In the genomic region with DNA sequence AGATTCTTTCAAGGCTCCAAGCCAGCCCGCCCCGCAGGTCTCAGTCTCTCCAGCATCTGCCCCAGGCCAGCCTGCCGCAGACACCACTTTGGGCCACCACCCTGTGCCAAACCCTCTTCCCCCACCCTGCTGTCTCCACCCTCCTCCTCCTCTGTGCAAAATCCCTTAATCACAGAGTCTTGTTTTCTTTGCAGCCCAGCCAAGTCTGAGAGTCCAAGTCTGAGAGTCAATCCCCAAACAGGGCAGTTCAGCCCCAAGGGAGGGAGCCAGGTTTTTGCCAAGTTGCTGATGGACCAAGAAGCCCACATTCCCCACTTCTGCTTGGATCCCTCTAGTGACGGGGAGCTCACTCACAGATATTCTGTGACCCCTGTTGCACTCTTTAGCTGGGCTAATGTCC, we compare ENCODE assay signal across 24 cellular contexts. TPM values are rescaled to one million over a fixed set of nuclear protein-coding genes. Genes with fewer than 3 reads are reported as not detected.
A peak's percentile ranks its signal among the peaks of the same experiment; 100 is the strongest.
DNase-seq lines count a peak whose midpoint lies in the region; ATAC-seq, FAIRE-seq and TF ChIP-seq lines count a peak whose summit lies in the region.
"Had no signal": no experiment of that assay in that cellular context is flagged by ENCODE, and none has a peak within 500 bp of the region (broad histone marks: within the 10 kb centered on the region; RNA-seq: fewer than 3 reads in every experiment).

No MANE protein-coding gene starts in this region.

- H2AFZ ChIP-seq in astrocyte (ENCODE audit: low read depth, low read length): no peak overlapping the region

- H3K9ac ChIP-seq in astrocyte (ENCODE audit: low read length): no peak overlapping the region

- H3K27me3 ChIP-seq in astrocyte (ENCODE audit: insufficient read depth, low read length): no peaks in the 10 kb centered on the region

- H3K9me3 ChIP-seq in astrocyte (ENCODE audit: insufficient read depth, low read depth, low read length): peaks cover 8% of the 10 kb centered on the region
- H3K9me3 ChIP-seq: neutrophil had no signal

- DNase-seq in Ammon's horn (ENCODE audit: low spot score) (peak; percentile 20), astrocyte (ENCODE audit: low read depth) (peak; percentile 82), foreskin fibroblast (peak; percentile 16 to 49), posterior vena cava (ENCODE audit: low spot score) (peak; percentile 92), GOT3 (lab: John Stamatoyannopoulos, UW) (no peak), GM13977 (ENCODE audit: low spot score) (no peak)
- no peak for DNase-seq in activated CD8-positive, alpha-beta memory T cell treated with anti-CD3 and anti-CD28 coated beads, Interleukin-2, amount 10 ng/mL, durations not matched to agents 7 days and 5 days
- DNase-seq: activated B cell treated with CpG ODN at 0.5 μM for 24 hours; activated naive CD4-positive, alpha-beta T cell; DMS53; HCEC 1CT; NCI-H1930; T-helper 1 cell had no signal

- intact Hi-C loops in posterior vena cava (cut with DNase I): no loop called here

- no peak for ATAC-seq in GM18511 (IDR thresholded peaks at IDR 0.05; ENCODE audit: unreplicated experiment)
- ATAC-seq in activated CD8-positive, alpha-beta memory T cell treated with anti-CD3 and anti-CD28 coated beads, Interleukin-2, amount 10 ng/mL, durations not matched to agents 7 days and 5 days: no peak

- H3K4me3 ChIP-seq in astrocyte (ENCODE audit: insufficient read depth, low read depth, low read length): no peak overlapping the region
- H3K4me3 ChIP-seq in foreskin fibroblast (ENCODE audit: low read depth in 1 of 2, low read length in 2 of 2): no peak overlapping the region
- H3K4me3 ChIP-seq: lung, smooth muscle cell had no signal

- H3K4me1 ChIP-seq in astrocyte (ENCODE audit: insufficient read depth, low read length): peaks cover 34% of the 10 kb centered on the region

- H3K27ac ChIP-seq in astrocyte (ENCODE audit: low read depth, low read length): no peak overlapping the region
- H3K27ac ChIP-seq: epithelial cell of prostate, HL-60, neutrophil had no signal

- peaks cover 36% of the 10 kb centered on the region for H3K36me3 Mint-ChIP-seq in astrocyte (ENCODE audit: low read depth, unreplicated experiment)
- H3K36me3 Mint-ChIP-seq in activated CD8-positive, alpha-beta memory T cell treated with anti-CD3 and anti-CD28 coated beads, Interleukin-2, amount 10 ng/mL, durations not matched to agents 7 days and 5 days: peaks cover 2% of the 10 kb centered on the region

- peak overlapping the region; percentile 12 for H3K4me3 Mint-ChIP-seq in astrocyte (ENCODE audit: unreplicated experiment)
- H3K4me3 Mint-ChIP-seq in activated CD8-positive, alpha-beta memory T cell treated with anti-CD3 and anti-CD28 coated beads, Interleukin-2, amount 10 ng/mL, durations not matched to agents 7 days and 5 days: no peak overlapping the region
- H3K4me3 Mint-ChIP-seq: activated B cell treated with CpG ODN at 0.5 μM for 24 hours; B cell; stimulated activated naive CD8-positive, alpha-beta T cell treated with anti-CD3 and anti-CD28 coated beads, Interleukin-15, Interleukin-2, amounts not matched to agents 100 ng/mL and 50 ng/mL, for 24 hours had no signal

- peaks cover 41% of the 10 kb centered on the region for H4K20me1 ChIP-seq in astrocyte (ENCODE audit: insufficient read depth, low read length)

- H3K9me3 Mint-ChIP-seq in astrocyte (ENCODE audit: unreplicated experiment): peaks cover 5% of the 10 kb centered on the region
- peaks cover 2% of the 10 kb centered on the region for H3K9me3 Mint-ChIP-seq in activated CD8-positive, alpha-beta memory T cell treated with anti-CD3 and anti-CD28 coated beads, Interleukin-2, amount 10 ng/mL, durations not matched to agents 7 days and 5 days (ENCODE audit: low read depth)
- H3K9me3 Mint-ChIP-seq: activated B cell treated with CpG ODN at 0.5 μM for 24 hours; stimulated activated naive CD8-positive, alpha-beta T cell treated with anti-CD3 and anti-CD28 coated beads, Interleukin-15, Interleukin-2, amounts not matched to agents 100 ng/mL and 50 ng/mL, for 24 hours had no signal

- peaks cover 11% of the 10 kb centered on the region for H3K4me1 Mint-ChIP-seq in astrocyte (ENCODE audit: low read depth, unreplicated experiment)
- H3K4me1 Mint-ChIP-seq in activated CD8-positive, alpha-beta memory T cell treated with anti-CD3 and anti-CD28 coated beads, Interleukin-2, amount 10 ng/mL, durations not matched to agents 7 days and 5 days: peaks cover 12% of the 10 kb centered on the region

- no peak for TF ChIP-seq CTCF in astrocyte (IDR thresholded peaks at IDR 0.05; ENCODE audit: insufficient read depth, low read depth, low read length)
- TF ChIP-seq CTCF in foreskin fibroblast (IDR thresholded peaks at IDR 0.05; ENCODE audit: low read depth, low read length): no peak
- no peak for TF ChIP-seq CTCF in GM13977 (IDR thresholded peaks at IDR 0.05; ENCODE audit: extremely low read depth, insufficient read depth, missing control alignments)

- in situ Hi-C loops in GM13977 (cut with MboI; ENCODE audit: low pct_unique_long_range_greater_than_20kb, low sequenced_read_pairs, unreplicated experiment): no loop called here

- H3K4me2 ChIP-seq in astrocyte (ENCODE audit: low read length): peak overlapping the region; percentile 66
- H3K4me2 ChIP-seq: smooth muscle cell had no signal

- H3K27me3 Mint-ChIP-seq in astrocyte (ENCODE audit: low read depth, unreplicated experiment): no peaks in the 10 kb centered on the region
- H3K27me3 Mint-ChIP-seq in activated CD8-positive, alpha-beta memory T cell treated with anti-CD3 and anti-CD28 coated beads, Interleukin-2, amount 10 ng/mL, durations not matched to agents 7 days and 5 days: peaks cover 8% of the 10 kb centered on the region

- peaks cover 49% of the 10 kb centered on the region for H3K79me2 ChIP-seq in astrocyte (ENCODE audit: insufficient read depth, low read length)

- H3K27ac Mint-ChIP-seq in astrocyte (ENCODE audit: unreplicated experiment): no peak overlapping the region
- no peak overlapping the region for H3K27ac Mint-ChIP-seq in activated CD8-positive, alpha-beta memory T cell treated with anti-CD3 and anti-CD28 coated beads, Interleukin-2, amount 10 ng/mL, durations not matched to agents 7 days and 5 days
- H3K27ac Mint-ChIP-seq: activated B cell treated with CpG ODN at 0.5 μM for 24 hours; B cell; stimulated activated naive CD8-positive, alpha-beta T cell treated with anti-CD3 and anti-CD28 coated beads, Interleukin-15, Interleukin-2, amounts not matched to agents 100 ng/mL and 50 ng/mL, for 24 hours had no signal

- peaks cover 10% of the 10 kb centered on the region for H3K36me3 ChIP-seq in astrocyte (ENCODE audit: insufficient read depth, low read length)
- H3K36me3 ChIP-seq: neutrophil had no signal

- CTCF ChIA-PET in activated CD8-positive, alpha-beta memory T cell treated with anti-CD3 and anti-CD28 coated beads, Interleukin-2, amount 10 ng/mL, durations not matched to agents 7 days and 5 days (lab: Charles Lee): interaction anchor here (1.1 to 2.4 kb wide), 2 partner anchors 26 to 29 kb away, joined by 3 to 5 read pairs; no protein-coding TSS in a partner anchor

- FAIRE-seq in astrocyte (lab: Jason Lieb, UNC): no peak

RNA-seq across cellular contexts. Expression of a gene that starts 3.1 kb away (rescaled TPM):
- total RNA-seq in astrocyte (34.0 and 35.1 TPM in 2 replicates), posterior vena cava (10 to 100 TPM; 27.2 to 43.3 TPM)
- 1 to 10 TPM; 1.2 to 3.3 TPM for total RNA-seq in activated CD8-positive, alpha-beta memory T cell treated with anti-CD3 and anti-CD28 coated beads, Interleukin-2, amount 10 ng/mL, durations not matched to agents 7 days and 5 days
- total RNA-seq: RPMI7951 had no signal

RNA-seq across cellular contexts. Expression of a gene that starts 23.0 kb away (rescaled TPM):
- total RNA-seq in astrocyte (not detected in 2 replicates), posterior vena cava (not detected)
- total RNA-seq in activated CD8-positive, alpha-beta memory T cell treated with anti-CD3 and anti-CD28 coated beads, Interleukin-2, amount 10 ng/mL, durations not matched to agents 7 days and 5 days: not detected
- total RNA-seq: activated B cell treated with CpG ODN at 0.5 μM for 24 hours, B cell, cerebellum, LHCN-M2, lung, RPMI7951, smooth muscle cell had no signal

RNA-seq across cellular contexts. Expression of a gene that starts 30.1 kb away (rescaled TPM):
- total RNA-seq in astrocyte: 0.12 and 0.23 TPM in 2 replicates
- 10 to 100 TPM; 19.1 to 37.3 TPM for total RNA-seq in posterior vena cava
- 100 to 1,000 TPM; 250 to 441 TPM for total RNA-seq in activated CD8-positive, alpha-beta memory T cell treated with anti-CD3 and anti-CD28 coated beads, Interleukin-2, amount 10 ng/mL, durations not matched to agents 7 days and 5 days
- total RNA-seq: smooth muscle cell had no signal

Comparison
In these comparisons a context has a peak if more than half of its experiments do, and no peak if none do; other contexts are left out.
1. DNase-seq: peak in Ammon's horn (single experiment), astrocyte (single experiment), foreskin fibroblast (2 of 2) and posterior vena cava (single experiment); none in GOT3 (single experiment), activated CD8-positive, alpha-beta memory T cell treated with anti-CD3 and anti-CD28 coated beads, Interleukin-2, amount 10 ng/mL, durations not matched to agents 7 days and 5 days (single experiment) and GM13977 (single experiment).
2. RNA of a gene that starts 30.1 kb away (total RNA-seq): 250 to 441 TPM in activated CD8-positive, alpha-beta memory T cell treated with anti-CD3 and anti-CD28 coated beads, Interleukin-2, amount 10 ng/mL, durations not matched to agents 7 days and 5 days and 19.1 to 37.3 TPM in posterior vena cava; 0.12 to 0.23 TPM in astrocyte; every median in the first group is over 10 times any median in the second.